2 cellular contexts compared by ENCODE assay signal in the genomic region with DNA sequence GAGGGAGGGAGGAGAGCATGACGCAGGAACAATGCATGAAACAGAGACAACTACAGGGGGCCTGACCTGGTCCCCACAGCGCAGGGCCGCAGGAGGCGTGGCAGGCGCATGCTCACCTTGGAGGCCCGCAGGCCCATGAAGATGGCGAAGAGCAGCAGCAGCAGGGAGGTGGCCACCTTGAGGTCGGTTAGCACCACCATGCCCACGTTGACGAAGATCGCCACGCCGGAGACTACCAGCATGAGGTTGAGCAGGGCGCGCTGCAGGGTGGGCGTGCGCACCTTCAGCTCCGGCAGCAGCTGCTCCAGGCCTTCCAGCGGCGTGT.
A peak's percentile ranks its signal among the peaks of the same experiment; 100 is the strongest.
TF ChIP-seq lines count a peak whose summit lies in the region.

No MANE protein-coding gene starts in this region.

TF ChIP-seq in GM23338, 12 proteins besides CTCF, POLR2A, EP300 and RAD21 (continues in another document):
- no peak for TF ChIP-seq NANOG (IDR thresholded peaks at IDR 0.05; ENCODE audit: borderline replicate concordance)
- TF ChIP-seq ZNF114 (CRISPR knock-in tag; IDR thresholded peaks at IDR 0.05), result no peak
- TF ChIP-seq JUNB (IDR thresholded peaks at IDR 0.05; ENCODE audit: unreplicated experiment), result no peak
- TF ChIP-seq ZNF462 (CRISPR knock-in tag; IDR thresholded peaks at IDR 0.05), result no peak
- TF ChIP-seq STAT1 (IDR thresholded peaks at IDR 0.05; ENCODE audit: unreplicated experiment), result no peak
- TF ChIP-seq EZH2phosphoT487 (IDR thresholded peaks at IDR 0.05; ENCODE audit: unreplicated experiment), result no peak
- no peak for TF ChIP-seq REST (IDR thresholded peaks at IDR 0.05; ENCODE audit: unreplicated experiment)
- TF ChIP-seq CREB1 (CRISPR knock-in tag; IDR thresholded peaks at IDR 0.05; ENCODE audit: low read depth), result no peak
- TF ChIP-seq ZNF331 (CRISPR knock-in tag; IDR thresholded peaks at IDR 0.05; ENCODE audit: low read depth), result no peak
- TF ChIP-seq EZH2 (IDR thresholded peaks at IDR 0.05; ENCODE audit: low read depth, unreplicated experiment), result no peak
- no peak for TF ChIP-seq POLR2AphosphoS5 (IDR thresholded peaks at IDR 0.05; ENCODE audit: low read depth)

TF ChIP-seq in H1, 55 proteins besides CTCF, POLR2A, EP300 and RAD21:
- no peak for TF ChIP-seq SRF (IDR thresholded peaks at IDR 0.05; ENCODE audit: low read depth, low read length)
- no peak for TF ChIP-seq ATF3 (IDR thresholded peaks at IDR 0.05; ENCODE audit: insufficient read depth, low read depth, low read length)
- no peak for TF ChIP-seq CHD1 (IDR thresholded peaks at IDR 0.05; ENCODE audit: low read depth, low read length)
- TF ChIP-seq MAX (IDR thresholded peaks at IDR 0.05), result 0 out of 2 replicates have a peak, but pooled peaks have one; percentile 16
- TF ChIP-seq, protein P1, sequence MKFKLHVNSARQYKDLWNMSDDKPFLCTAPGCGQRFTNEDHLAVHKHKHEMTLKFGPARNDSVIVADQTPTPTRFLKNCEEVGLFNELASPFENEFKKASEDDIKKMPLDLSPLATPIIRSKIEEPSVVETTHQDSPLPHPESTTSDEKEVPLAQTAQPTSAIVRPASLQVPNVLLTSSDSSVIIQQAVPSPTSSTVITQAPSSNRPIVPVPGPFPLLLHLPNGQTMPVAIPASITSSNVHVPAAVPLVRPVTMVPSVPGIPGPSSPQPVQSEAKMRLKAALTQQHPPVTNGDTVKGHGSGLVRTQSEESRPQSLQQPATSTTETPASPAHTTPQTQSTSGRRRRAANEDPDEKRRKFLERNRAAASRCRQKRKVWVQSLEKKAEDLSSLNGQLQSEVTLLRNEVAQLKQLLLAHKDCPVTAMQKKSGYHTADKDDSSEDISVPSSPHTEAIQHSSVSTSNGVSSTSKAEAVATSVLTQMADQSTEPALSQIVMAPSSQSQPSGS (IDR thresholded peaks at IDR 0.05; ENCODE audit: low read length), result no peak
